2 cellular contexts compared by ENCODE assay signal in genomic region chr11:61715877-61716276, GRCh38.
TF ChIP-seq lines count a peak whose summit lies in the region.

No MANE protein-coding gene starts in this region.

TF ChIP-seq in HEK293, 187 proteins besides CTCF, POLR2A, EP300 and RAD21:
- TF ChIP-seq ZSCAN4 (tag by site-specific recombination; IDR thresholded peaks at IDR 0.05) (no peak), ZNF398 (tag by site-specific recombination; IDR thresholded peaks at IDR 0.05) (peak; percentile 61)

TF ChIP-seq in H1, 55 proteins besides CTCF, POLR2A, EP300 and RAD21:
- TF ChIP-seq TCF12 (IDR thresholded peaks at IDR 0.05; ENCODE audit: low read depth, low read length) (no peak), KDM1A (IDR thresholded peaks at IDR 0.05; ENCODE audit: borderline replicate concordance, low read length) (no peak)
